ENCODE assay signal across 12 cellular contexts in genomic region chr2:6103949-6104348, GRCh38.
DNase-seq lines count a peak whose midpoint lies in the region; TF ChIP-seq lines count a peak whose summit lies in the region.
"Had no signal": no experiment of that assay in that cellular context is flagged by ENCODE, and none has a peak within 500 bp of the region (broad histone marks: within the 10 kb centered on the region; RNA-seq: fewer than 3 reads in every experiment).

No MANE protein-coding gene starts in this region.

- H3K4me3 Mint-ChIP-seq in neural progenitor cell, result no peak overlapping the region
- H3K4me3 Mint-ChIP-seq in activated naive CD4-positive, alpha-beta T cell treated with anti-CD3 and anti-CD28 coated beads for 36 hours, result no peak overlapping the region
- H3K4me3 Mint-ChIP-seq: activated naive CD8-positive, alpha-beta T cell treated with anti-CD3 and anti-CD28 coated beads, Interleukin-2, amount 10 ng/mL, durations not matched to agents 7 days and 5 days; CD4-positive, alpha-beta T cell had no signal

- peak; percentile 7 for TF ChIP-seq CTCF in NB4 (IDR thresholded peaks at IDR 0.05; ENCODE audit: low read depth, low read length)
- TF ChIP-seq CTCF in neural progenitor cell (IDR thresholded peaks at IDR 0.05), result peak; percentile 21

- H3K4me3 ChIP-seq in NB4 (ENCODE audit: low read depth, low read length) (no peak overlapping the region), neural progenitor cell (no peak overlapping the region)

- peaks cover 12% of the 10 kb centered on the region for H3K4me1 ChIP-seq in neural progenitor cell

- no peak overlapping the region for H3K4me2 ChIP-seq in neural progenitor cell
- H3K4me2 ChIP-seq: KMS-11 had no signal

- no peaks in the 10 kb centered on the region for H3F3A ChIP-seq in neural progenitor cell (ENCODE audit: low read depth)

- H3K9me3 Mint-ChIP-seq in neural progenitor cell, result peaks cover 10% of the 10 kb centered on the region
- no peaks in the 10 kb centered on the region for H3K9me3 Mint-ChIP-seq in activated naive CD4-positive, alpha-beta T cell treated with anti-CD3 and anti-CD28 coated beads for 36 hours

- no peak overlapping the region for H3K9ac ChIP-seq in neural progenitor cell
- H3K9ac ChIP-seq: KMS-11 had no signal

- DNase-seq in ELF-1 (ENCODE audit: low read depth, low spot score), result peak; percentile 64
- no peak for DNase-seq in NB4 (ENCODE audit: low read depth)
- DNase-seq in NCI-H774 (lab: John Stamatoyannopoulos, UW), result peak; percentile 44
- DNase-seq in neural progenitor cell (ENCODE audit: low spot score), result no peak
- no peak for DNase-seq in activated naive CD4-positive, alpha-beta T cell treated with anti-CD3 and anti-CD28 coated beads for 36 hours
- DNase-seq in activated naive CD4-positive, alpha-beta T cell (lab: John Stamatoyannopoulos, UW), result no peak
- DNase-seq in iPS-NIHi11 (ENCODE audit: low spot score), result no peak
- DNase-seq: activated naive CD8-positive, alpha-beta T cell treated with anti-CD3 and anti-CD28 coated beads, Interleukin-2, amount 10 ng/mL, durations not matched to agents 7 days and 5 days; CD4-positive, alpha-beta T cell; PC-3; stimulated activated CD4-positive, alpha-beta T cell treated with anti-CD3 and anti-CD28 coated beads, Interleukin-4, amount 100 ng/mL, for 4 hours had no signal

- peak overlapping the region; percentile 64 for H3K27ac Mint-ChIP-seq in neural progenitor cell
- H3K27ac Mint-ChIP-seq in activated naive CD4-positive, alpha-beta T cell treated with anti-CD3 and anti-CD28 coated beads for 36 hours, result no peak overlapping the region
- H3K27ac Mint-ChIP-seq: activated naive CD8-positive, alpha-beta T cell treated with anti-CD3 and anti-CD28 coated beads, Interleukin-2, amount 10 ng/mL, durations not matched to agents 7 days and 5 days; CD4-positive, alpha-beta T cell had no signal

- no peaks in the 10 kb centered on the region for H3K9me3 ChIP-seq in neural progenitor cell (ENCODE audit: low read depth)

- peaks cover 6% of the 10 kb centered on the region for H3K4me1 Mint-ChIP-seq in neural progenitor cell
- H3K4me1 Mint-ChIP-seq in activated naive CD4-positive, alpha-beta T cell treated with anti-CD3 and anti-CD28 coated beads for 36 hours (ENCODE audit: low read depth), result no peaks in the 10 kb centered on the region
- H3K4me1 Mint-ChIP-seq: activated naive CD8-positive, alpha-beta T cell treated with anti-CD3 and anti-CD28 coated beads, Interleukin-2, amount 10 ng/mL, durations not matched to agents 7 days and 5 days had no signal

- H3K27me3 Mint-ChIP-seq in neural progenitor cell (ENCODE audit: insufficient read depth, low read depth), result peaks cover under 1% of the 10 kb centered on the region
- H3K27me3 Mint-ChIP-seq in activated naive CD4-positive, alpha-beta T cell treated with anti-CD3 and anti-CD28 coated beads for 36 hours (ENCODE audit: low read depth), result peaks cover 5% of the 10 kb centered on the region
- H3K27me3 Mint-ChIP-seq: activated naive CD8-positive, alpha-beta T cell treated with anti-CD3 and anti-CD28 coated beads, Interleukin-2, amount 10 ng/mL, durations not matched to agents 7 days and 5 days; CD4-positive, alpha-beta T cell had no signal

- H3K27me3 ChIP-seq in neural progenitor cell, result no peaks in the 10 kb centered on the region

- no peak overlapping the region for H3K27ac ChIP-seq in neural progenitor cell
- H3K27ac ChIP-seq: KMS-11 had no signal

- H3K36me3 Mint-ChIP-seq in neural progenitor cell, result peaks cover 1% of the 10 kb centered on the region
- no peaks in the 10 kb centered on the region for H3K36me3 Mint-ChIP-seq in activated naive CD4-positive, alpha-beta T cell treated with anti-CD3 and anti-CD28 coated beads for 36 hours (ENCODE audit: low read depth)
- H3K36me3 Mint-ChIP-seq: activated naive CD8-positive, alpha-beta T cell treated with anti-CD3 and anti-CD28 coated beads, Interleukin-2, amount 10 ng/mL, durations not matched to agents 7 days and 5 days had no signal

- H2AFZ ChIP-seq in neural progenitor cell (replicated peaks), result no peak overlapping the region

- H3K79me2 ChIP-seq in neural progenitor cell (ENCODE audit: low read depth), result no peaks in the 10 kb centered on the region

- H4K20me1 ChIP-seq in neural progenitor cell (ENCODE audit: low read depth), result no peaks in the 10 kb centered on the region

- H3K36me3 ChIP-seq in neural progenitor cell, result no peaks in the 10 kb centered on the region

- intact Hi-C loops in activated naive CD4-positive, alpha-beta T cell treated with anti-CD3 and anti-CD28 coated beads for 36 hours (cut with micrococcal nuclease), result no loop called here

- CTCF ChIA-PET in activated naive CD4-positive, alpha-beta T cell treated with anti-CD3 and anti-CD28 coated beads for 36 hours (lab: Charles Lee), result no interaction called here

- no peak for TF ChIP-seq POLR2A in NB4 (IDR thresholded peaks at IDR 0.05; ENCODE audit: extremely low read depth, insufficient read length)

Comparison
In these comparisons a context has a peak if more than half of its experiments do, and no peak if none do; other contexts are left out.
1. DNase-seq: peak in ELF-1 (single experiment) and NCI-H774 (single experiment); none in NB4 (single experiment), neural progenitor cell (single experiment), activated naive CD4-positive, alpha-beta T cell treated with anti-CD3 and anti-CD28 coated beads for 36 hours (single experiment), activated naive CD4-positive, alpha-beta T cell (0 of 4) and iPS-NIHi11 (single experiment).